8 cellular contexts compared by ENCODE assay signal in the genomic region with DNA sequence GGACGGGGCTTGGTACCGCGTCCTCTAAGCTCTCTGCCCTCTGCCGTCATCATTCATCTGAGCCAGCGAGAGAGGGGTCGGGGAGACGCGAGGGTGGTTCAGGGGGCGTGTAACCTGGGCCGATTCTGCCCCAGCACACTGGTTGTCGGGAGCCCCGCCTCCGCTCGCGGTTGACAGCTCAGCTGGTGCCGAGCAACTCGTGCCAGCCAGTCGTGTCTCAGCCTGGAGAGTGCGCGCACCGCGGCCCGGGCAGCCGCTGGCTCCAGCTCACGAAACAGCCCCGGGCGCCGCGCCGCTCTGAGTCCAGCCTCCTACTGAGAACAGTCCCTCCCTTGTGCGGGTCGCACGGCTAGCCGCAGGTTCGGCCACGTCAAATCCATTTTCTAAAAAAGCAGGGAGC. TPM values are rescaled to one million over a fixed set of nuclear protein-coding genes. Genes with fewer than 3 reads are reported as not detected.
DNase-seq lines count a peak whose midpoint lies in the region; ATAC-seq, FAIRE-seq and TF ChIP-seq lines count a peak whose summit lies in the region.
"Not testable (repeated sequence)": the region's sequence is repeated elsewhere in the genome, so short reads cannot be mapped to it uniquely, and the experiment has no call there.

Gene PDE4DIP (plus strand): TSS at position 209 of the 400 bp plus-strand sequence. CDS start 347 bp downstream, outside the sequence.

- H3K9me3 ChIP-seq in HCT116 (ENCODE audit: control insufficient read depth in 1 of 2, insufficient read depth in 1 of 2, low read depth in 1 of 2, low read length in 2 of 2); left ventricle myocardium inferior (replicated peaks): not testable (repeated sequence)

- peak; percentile 92 for ATAC-seq in HCT116

- not testable (repeated sequence) for H3K79me2 ChIP-seq in HCT116 (ENCODE audit: insufficient read depth, low read length)

- not testable (repeated sequence) for H3K36me3 ChIP-seq in HCT116 (ENCODE audit: control insufficient read depth in 1 of 2, insufficient read depth in 2 of 2, low read length in 2 of 2); bronchial epithelial cell (ENCODE audit: control insufficient read depth, insufficient read depth, low read length); left ventricle myocardium inferior

- H3K27me3 ChIP-seq in HCT116 (ENCODE audit: insufficient read depth, low read length); bronchial epithelial cell (ENCODE audit: control insufficient read depth, insufficient read depth, low read length); left ventricle myocardium inferior (ENCODE audit: low read depth): not testable (repeated sequence)

- not testable (repeated sequence) for H3K9ac ChIP-seq in HCT116 (ENCODE audit: low read length)

- H3K9me2 ChIP-seq in HCT116 (ENCODE audit: insufficient read depth), result not testable (repeated sequence)

- not testable (repeated sequence) for TF ChIP-seq CTCF in HCT116 (IDR thresholded peaks at IDR 0.05 in 2 of 3, conservative IDR thresholded peaks at IDR 0.05 in 1 of 3; ENCODE audit: borderline replicate concordance in 1 of 3, insufficient read depth in 1 of 3, low read depth in 2 of 3, low read length in 2 of 3); bronchial epithelial cell (IDR thresholded peaks at IDR 0.05; ENCODE audit: insufficient read depth, low read length, severe bottlenecking); left ventricle myocardium inferior (IDR thresholded peaks at IDR 0.05; ENCODE audit: borderline replicate concordance)

- CTCF ChIA-PET in HCT116 (lab: Charles Lee), result not testable (repeated sequence)

- not testable (repeated sequence) for H3K27ac ChIP-seq in HCT116 (ENCODE audit: low read depth, low read length); left ventricle myocardium inferior (replicated peaks)

- H3K4me1 ChIP-seq in HCT116 (ENCODE audit: control insufficient read depth in 1 of 2, insufficient read depth in 2 of 2, low read length in 2 of 2); left ventricle myocardium inferior: not testable (repeated sequence)

- BruUV-seq in HCT116 (replicated peaks; lab: Mats Ljungman, UMichigan), result not testable (repeated sequence)

- intact Hi-C loops in HCT116 (cut with micrococcal nuclease); T-helper 2 cell treated with Interferon-gamma antibody and Interleukin-4, amounts not matched to agents 100 ng/mL and 5 ng/mL, for 36 hours (cut with micrococcal nuclease); left ventricle myocardium inferior (cut with micrococcal nuclease): not testable (repeated sequence)

- not testable (repeated sequence) for H2AFZ ChIP-seq in HCT116 (ENCODE audit: low read depth, low read length, poor library complexity, severe bottlenecking)

- POLR2A ChIA-PET in HCT116 (lab: Charles Lee), result not testable (repeated sequence)

- TF ChIP-seq RAD21 in HCT116 (IDR thresholded peaks at IDR 0.05; ENCODE audit: low read depth), result not testable (repeated sequence)

- H3K4me2 ChIP-seq in HCT116 (ENCODE audit: low read length), result not testable (repeated sequence)

- not testable (repeated sequence) for DNase-seq in HCT116 (ENCODE audit: low read depth, low spot score); bronchial epithelial cell (ENCODE audit: low read depth); occipital lobe (lab: John Stamatoyannopoulos, UW); urothelium cell line (ENCODE audit: low spot score)
- peak; percentile 63 for DNase-seq in activated T-cell treated with anti-CD3 and anti-CD28 coated beads, Interleukin-2, amount 50 U/mL, for 1 hour
- peak; percentile 45 for DNase-seq in left ventricle myocardium inferior
- peak; percentile 0 to 14 (median 2) for DNase-seq in stimulated activated CD4-positive, alpha-beta T cell treated with anti-CD3 and anti-CD28 coated beads, TNF-alpha, amount 100 ng/mL, for 24 hours (ENCODE audit: low read depth in 3 of 3)

- RAD21 ChIA-PET in HCT116 (lab: Charles Lee; ENCODE audit: low non-redundant PET in 1 of 2, low total read pairs in 2 of 2, uncharacterized antibody in 2 of 2, unreplicated experiment in 2 of 2), result not testable (repeated sequence)

- FAIRE-seq in bronchial epithelial cell (lab: Jason Lieb, UNC), result not testable (repeated sequence)
- FAIRE-seq in urothelium cell line (lab: Jason Lieb, UNC), result peak; percentile 65

- H4K20me1 ChIP-seq in HCT116 (ENCODE audit: insufficient read depth), result not testable (repeated sequence)

- not testable (repeated sequence) for H3K4me3 ChIP-seq in HCT116 (replicated peaks in 1 of 2; ENCODE audit: low read depth in 1 of 2, low read length in 2 of 2); bronchial epithelial cell (ENCODE audit: low read depth, low read length)
- peak within 1 kb of the TSS; percentile 52 for H3K4me3 ChIP-seq in left ventricle myocardium inferior

- not testable (repeated sequence) for TF ChIP-seq POLR2A in HCT116 (IDR thresholded peaks at IDR 0.05; ENCODE audit: borderline replicate concordance, extremely low read depth, insufficient read depth, insufficient read length)

RNA-seq across cellular contexts. Expression of gene PDE4DIP, which starts in this region (rescaled TPM):
- 16.3 TPM for total RNA-seq in HCT116 (2021; ENCODE audit: unreplicated experiment)
- 8.3 and 8.7 TPM in 2 replicates for polyA plus RNA-seq in HCT116 (2012)
- total RNA-seq in T-helper 2 cell treated with Interferon-gamma antibody and Interleukin-4, amounts not matched to agents 100 ng/mL and 5 ng/mL, for 36 hours, result 28.1 and 32.6 TPM in 2 replicates
- total RNA-seq in bronchial epithelial cell, result 16.0 and 24.7 TPM in 2 replicates
- total RNA-seq in left ventricle myocardium inferior, result 2,016 TPM
- total RNA-seq in occipital lobe, result 353 TPM

Comparison
In these comparisons a context has a peak if more than half of its experiments do, and no peak if none do; other contexts are left out.
1. RNA of gene PDE4DIP (total RNA-seq): 2,016 TPM in left ventricle myocardium inferior (single experiment) and 353 TPM in occipital lobe (single experiment); 28.1 to 32.6 TPM in T-helper 2 cell treated with Interferon-gamma antibody and Interleukin-4, amounts not matched to agents 100 ng/mL and 5 ng/mL, for 36 hours, 16.0 to 24.7 TPM in bronchial epithelial cell and 16.3 TPM in HCT116 (single experiment); every median in the first group is over 10 times any median in the second.